25 cellular contexts compared by ENCODE assay signal in genomic region chr11:57403176-57404147, GRCh38. TPM values are rescaled to one million over a fixed set of nuclear protein-coding genes. Genes with fewer than 3 reads are reported as not detected.
A peak's percentile ranks its signal among the peaks of the same experiment; 100 is the strongest.
DNase-seq lines count a peak whose midpoint lies in the region; ATAC-seq, FAIRE-seq and TF ChIP-seq lines count a peak whose summit lies in the region.
"Had no signal": no experiment of that assay in that cellular context is flagged by ENCODE, and none has a peak within 500 bp of the region (broad histone marks: within the 10 kb centered on the region; RNA-seq: fewer than 3 reads in every experiment).

No MANE protein-coding gene starts in this region.

- DNase-seq in CD1c-positive myeloid dendritic cell (ENCODE audit: extremely low spot score) (peak; percentile 82), naive B cell (no peak), NCI-H2029 (lab: John Stamatoyannopoulos, UW) (no peak), pancreas (no peak)
- DNase-seq in activated effector memory CD4-positive, alpha-beta T cell treated with Interleukin-2 at 50 U/mL for 16 hours, result no peak
- DNase-seq: activated CD4-positive, alpha-beta memory T cell treated with anti-CD3 and anti-CD28 coated beads for 36 hours; activated gamma-delta T cell treated with Interleukin-2 at 50 U/mL for 16 hours; brain microvascular endothelial cell; CD4-positive, alpha-beta memory T cell; effector memory CD8-positive, alpha-beta T cell; foreskin keratinocyte; GM23248; heart right ventricle; left cardiac atrium; NCI-H187 treated with DMSO at 0.1 percent for 48 hours; NCI-H526 treated with DMSO at 0.1 percent for 48 hours had no signal

- FAIRE-seq in pancreas (lab: Jason Lieb, UNC), result no peak
- FAIRE-seq: colon had no signal

- H3K27ac ChIP-seq in OCI-LY3 (ENCODE audit: low read length) (peak overlapping the region; percentile 94), pancreas (no peak overlapping the region)
- H3K27ac ChIP-seq: brain microvascular endothelial cell, GM23248, heart right ventricle, KMS-11 had no signal

- H3K4me1 ChIP-seq in OCI-LY3 (ENCODE audit: low read length) (peaks cover 58% of the 10 kb centered on the region), pancreas (peaks cover 0 to 6% (median 0%) of the 10 kb centered on the region in 3 donors)

- H3K9me3 ChIP-seq in OCI-LY3 (ENCODE audit: insufficient read depth, low read length) (no peaks in the 10 kb centered on the region), pancreas (no peaks in the 10 kb centered on the region)
- H3K9me3 ChIP-seq: heart right ventricle had no signal

- peaks cover 0 to 5% (median 2%) of the 10 kb centered on the region in 7 donors for H3K9me3 Mint-ChIP-seq in naive B cell
- H3K9me3 Mint-ChIP-seq: activated CD4-positive, alpha-beta memory T cell treated with anti-CD3 and anti-CD28 coated beads for 36 hours; CD4-positive, alpha-beta memory T cell; effector memory CD8-positive, alpha-beta T cell had no signal

- H3K4me1 Mint-ChIP-seq in naive B cell, result peaks cover 6 to 14% (median 13%) of the 10 kb centered on the region in 3 donors

- H2AFZ ChIP-seq in OCI-LY3 (ENCODE audit: low read depth, low read length), result no peak overlapping the region
- H2AFZ ChIP-seq: GM23248 had no signal

- H3K27ac Mint-ChIP-seq in naive B cell, result peak overlapping the region in 5 of 6 donors; percentile 59 to 93 (median 88)
- H3K27ac Mint-ChIP-seq: activated CD4-positive, alpha-beta memory T cell treated with anti-CD3 and anti-CD28 coated beads for 36 hours; effector memory CD8-positive, alpha-beta T cell had no signal

- peaks cover 10% of the 10 kb centered on the region in 2 donors for H3K36me3 Mint-ChIP-seq in naive B cell

- H3K36me3 ChIP-seq in OCI-LY3 (replicated peaks; ENCODE audit: low read depth, low read length) (peaks cover 51% of the 10 kb centered on the region), pancreas (no peaks in the 10 kb centered on the region)
- H3K36me3 ChIP-seq: brain microvascular endothelial cell had no signal

- TF ChIP-seq CTCF in OCI-LY3 (IDR thresholded peaks at IDR 0.05; ENCODE audit: low read depth, low read length) (0 out of 2 replicates have a peak, but pooled peaks have one; percentile 23), pancreas (IDR thresholded peaks at IDR 0.05) (no peak)

- peak overlapping the region; percentile 56 for H3K4me2 ChIP-seq in OCI-LY3 (ENCODE audit: low read length)
- H3K4me2 ChIP-seq: KMS-11 had no signal

- peak; percentile 40 for ATAC-seq in GM18502 (IDR thresholded peaks at IDR 0.05; ENCODE audit: poor library complexity, unreplicated experiment)
- ATAC-seq in naive B cell (ENCODE audit: low read depth in 2 of 2), result no peak
- no peak for ATAC-seq in pancreas
- ATAC-seq: effector memory CD8-positive, alpha-beta T cell; heart right ventricle; left cardiac atrium; SK-N-SH treated with all-trans-retinoic acid at 6 μM for 48 hours had no signal

- H3K27me3 ChIP-seq in OCI-LY3 (ENCODE audit: low read depth, low read length) (no peaks in the 10 kb centered on the region), pancreas (no peaks in the 10 kb centered on the region)
- H3K27me3 ChIP-seq: foreskin keratinocyte, heart right ventricle had no signal

- intact Hi-C loops in pancreas (cut with DNase I), result loop anchor here in 1 of 3 donors (10.0 kb wide), 1 partner anchor 59 kb away; no protein-coding TSS in a partner anchor

- peaks cover 7% of the 10 kb centered on the region for H4K20me1 ChIP-seq in OCI-LY3 (ENCODE audit: insufficient read depth, low read length)

- peak overlapping the region; percentile 4; the same call in 1 of the 2 replicates for H3K4me3 ChIP-seq in OCI-LY3 (ENCODE audit: low read length)
- H3K4me3 ChIP-seq in pancreas, result no peak overlapping the region
- H3K4me3 ChIP-seq: GM23248, heart right ventricle had no signal

- 87 to 91% methylated on average over 5 of the region's 5 CpGs for WGBS in pancreas, 2 donors

- peak overlapping the region; percentile 29; the same call in 1 of the 2 replicates for H3K9ac ChIP-seq in OCI-LY3 (ENCODE audit: low read length)
- H3K9ac ChIP-seq: GM23248, KMS-11 had no signal

- H3K79me2 ChIP-seq in OCI-LY3 (ENCODE audit: low read length), result peaks cover 21% of the 10 kb centered on the region

- no peak overlapping the region for H3K4me3 Mint-ChIP-seq in naive B cell
- H3K4me3 Mint-ChIP-seq: activated CD4-positive, alpha-beta memory T cell treated with anti-CD3 and anti-CD28 coated beads for 36 hours; CD4-positive, alpha-beta memory T cell; effector memory CD8-positive, alpha-beta T cell had no signal

- no peaks in the 10 kb centered on the region for H3K27me3 Mint-ChIP-seq in naive B cell
- H3K27me3 Mint-ChIP-seq: activated CD4-positive, alpha-beta memory T cell treated with anti-CD3 and anti-CD28 coated beads for 36 hours; CD4-positive, alpha-beta memory T cell; effector memory CD8-positive, alpha-beta T cell had no signal

RNA-seq across cellular contexts. Expression of gene PRG2, which starts 13.0 kb away (rescaled TPM):
- polyA plus RNA-seq in naive B cell (ENCODE audit: low read depth in 6 of 6) (not detected), pancreas (under 1 TPM; 0.57 to 0.96 TPM)
- not detected for total RNA-seq in pancreas
- total RNA-seq: foreskin keratinocyte, left cardiac atrium, myocyte, temporal lobe had no signal
- polyA plus RNA-seq: CD4-positive, alpha-beta memory T cell; foreskin keratinocyte; heart right ventricle had no signal

RNA-seq across cellular contexts. Expression of gene PRG3, which starts 22.5 kb away (rescaled TPM):
- polyA plus RNA-seq in naive B cell (ENCODE audit: low read depth in 6 of 6) (not detected), pancreas (not detected)
- total RNA-seq in pancreas, result not detected
- total RNA-seq: activated CD4-positive, alpha-beta memory T cell treated with anti-CD3 and anti-CD28 coated beads for 36 hours; CD4-positive, alpha-beta memory T cell; foreskin keratinocyte; GM23248; heart right ventricle; left cardiac atrium; myocyte; temporal lobe had no signal
- polyA plus RNA-seq: CD4-positive, alpha-beta memory T cell; esophagus; foreskin keratinocyte; GM23248; heart right ventricle had no signal

RNA-seq across cellular contexts. Expression of gene SLC43A3, which starts 23.5 kb away (rescaled TPM):
- polyA plus RNA-seq in naive B cell (ENCODE audit: low read depth in 6 of 6), result 10 to 100 TPM; 14.5 to 20.8 (median 17.5) TPM
- total RNA-seq in pancreas, result 10 to 100 TPM in 5 of 6 donors, 1 to 10 TPM in 1; 6.7 to 34.9 (median 10.8) TPM
- polyA plus RNA-seq in pancreas, result 10 to 100 TPM; 16.4 to 18.2 TPM

RNA-seq across cellular contexts. Expression of gene RTN4RL2, which starts 56.9 kb away (rescaled TPM):
- polyA plus RNA-seq in naive B cell (ENCODE audit: low read depth in 6 of 6) (under 1 TPM in 1 of 6 donors, not detected in 5; 0.12 TPM), pancreas (1 to 10 TPM; 1.4 to 2.6 TPM)
- total RNA-seq in pancreas, result 1 to 10 TPM in 3 of 6 donors, under 1 TPM in 3; 0.55 to 2.7 (median 1.1) TPM
- total RNA-seq: skeletal muscle tissue had no signal
